ENCODE assay signal across 2 cellular contexts in genomic region chr19:35476149-35476548, GRCh38.
TF ChIP-seq lines count a peak whose summit lies in the region.

No MANE protein-coding gene starts in this region.

TF ChIP-seq in GM23338, 12 proteins besides CTCF, POLR2A, EP300 and RAD21:
- TF ChIP-seq ETS1 (IDR thresholded peaks at IDR 0.05) (no peak), ZNF114 (CRISPR knock-in tag; IDR thresholded peaks at IDR 0.05) (no peak), STAT1 (IDR thresholded peaks at IDR 0.05; ENCODE audit: unreplicated experiment) (no peak), POLR2AphosphoS5 (IDR thresholded peaks at IDR 0.05; ENCODE audit: low read depth) (no peak), REST (IDR thresholded peaks at IDR 0.05; ENCODE audit: unreplicated experiment) (no peak), EZH2 (IDR thresholded peaks at IDR 0.05; ENCODE audit: low read depth, unreplicated experiment) (no peak), EZH2phosphoT487 (IDR thresholded peaks at IDR 0.05; ENCODE audit: unreplicated experiment) (no peak), ZNF331 (CRISPR knock-in tag; IDR thresholded peaks at IDR 0.05; ENCODE audit: low read depth) (no peak), ZNF462 (CRISPR knock-in tag; IDR thresholded peaks at IDR 0.05) (no peak), CREB1 (CRISPR knock-in tag; IDR thresholded peaks at IDR 0.05; ENCODE audit: low read depth) (no peak), NANOG (IDR thresholded peaks at IDR 0.05; ENCODE audit: borderline replicate concordance) (no peak), JUNB (IDR thresholded peaks at IDR 0.05; ENCODE audit: unreplicated experiment) (no peak)

TF ChIP-seq in WTC11, 78 proteins besides CTCF, POLR2A, EP300 and RAD21:
- TF ChIP-seq ZNF671 (CRISPR knock-in tag; IDR thresholded peaks at IDR 0.05) (no peak), HMGA2 (CRISPR knock-in tag; IDR thresholded peaks at IDR 0.05) (no peak), FOXK1 (CRISPR knock-in tag; IDR thresholded peaks at IDR 0.05) (no peak), ZNF232 (CRISPR knock-in tag; IDR thresholded peaks at IDR 0.05) (no peak), E2F1 (CRISPR knock-in tag; IDR thresholded peaks at IDR 0.05) (no peak), ZNF121 (CRISPR knock-in tag; IDR thresholded peaks at IDR 0.05) (no peak), E2F5 (CRISPR knock-in tag; IDR thresholded peaks at IDR 0.05) (no peak), FOXP4 (CRISPR knock-in tag; IDR thresholded peaks at IDR 0.05) (no peak), FOXP1 (CRISPR knock-in tag; IDR thresholded peaks at IDR 0.05; ENCODE audit: borderline replicate concordance) (no peak), TCF7 (CRISPR knock-in tag; IDR thresholded peaks at IDR 0.05; ENCODE audit: low read depth) (no peak), NR1H2 (CRISPR knock-in tag; IDR thresholded peaks at IDR 0.05) (no peak), SMAD3 (CRISPR knock-in tag; IDR thresholded peaks at IDR 0.05; ENCODE audit: borderline replicate concordance) (no peak), FOXJ3 (CRISPR knock-in tag; IDR thresholded peaks at IDR 0.05; ENCODE audit: borderline replicate concordance) (no peak), KAT7 (CRISPR knock-in tag; IDR thresholded peaks at IDR 0.05; ENCODE audit: borderline replicate concordance) (no peak)
TF ChIP-seq in WTC11: peak in this region for 0.
